Comparison of ENCODE assay signal across 8 cellular contexts in the genomic region with DNA sequence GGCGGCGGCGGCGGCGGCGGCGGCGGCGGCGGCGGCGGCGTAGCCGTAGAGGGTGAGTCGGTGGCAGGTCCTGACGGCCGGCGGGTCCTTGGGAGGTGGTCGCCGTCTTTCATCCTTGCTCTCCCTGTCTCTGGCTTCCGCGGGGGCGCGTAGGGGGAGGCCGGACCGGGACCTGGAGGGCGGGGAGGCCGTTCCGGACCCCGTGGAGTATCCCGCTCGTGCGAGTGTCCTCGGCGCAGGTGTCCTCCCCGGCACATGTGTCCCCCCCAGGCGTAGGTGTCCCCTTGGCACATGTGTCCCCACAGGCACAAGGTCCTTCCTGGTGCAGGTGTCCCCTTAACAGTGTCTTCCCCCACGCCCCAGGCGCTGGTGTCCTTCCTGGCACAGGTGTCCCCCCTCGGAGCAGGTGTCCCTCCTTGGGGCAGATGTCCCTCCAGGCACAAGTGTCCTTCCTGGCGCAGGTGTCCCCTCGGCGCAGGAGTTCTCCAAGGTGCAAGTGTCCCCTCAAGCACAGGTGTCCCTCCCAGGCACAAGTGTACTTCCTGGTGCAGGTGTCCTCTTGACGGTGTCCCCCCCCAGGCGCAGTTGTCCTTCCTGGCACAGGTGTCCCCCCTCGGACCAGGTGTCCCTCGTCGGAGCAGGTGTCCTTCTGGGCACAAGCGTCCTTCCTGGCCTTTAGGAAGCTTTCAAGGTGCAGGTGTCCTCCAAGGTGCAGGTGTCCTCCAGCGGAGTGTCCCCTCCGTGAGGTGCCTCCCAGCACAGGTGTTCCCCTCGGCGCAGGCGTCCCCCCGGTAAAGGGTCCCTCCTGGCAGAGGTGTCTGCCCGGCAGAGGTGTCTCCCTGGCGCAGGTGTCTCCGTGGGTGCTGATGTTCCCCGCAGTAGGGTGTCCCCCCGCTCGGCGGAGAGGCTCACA. TPM values are rescaled to one million over a fixed set of nuclear protein-coding genes. Genes with fewer than 3 reads are reported as not detected.
DNase-seq lines count a peak whose midpoint lies in the region; ATAC-seq and TF ChIP-seq lines count a peak whose summit lies in the region.

No MANE protein-coding gene starts in this region.

- no peaks in the 10 kb centered on the region for H3K27me3 ChIP-seq in MG63

- peak; percentile 17 for ATAC-seq in GM21723 (IDR thresholded peaks at IDR 0.05; ENCODE audit: unreplicated experiment)

- no peaks in the 10 kb centered on the region for H3K9me3 Mint-ChIP-seq in activated T-helper 1 cell treated with anti-CD3 and anti-CD28 coated beads, Interleukin-12 subunit alpha, Interleukin-12 subunit beta, Interleukin-2, Interleukin-4 antibody, amounts not matched to agents 30 ng/mL and 10 ng/mL and 1 ng/mL, durations not matched to agents 14 hours and 24 hours and 36 hours
- peaks cover 4% of the 10 kb centered on the region for H3K9me3 Mint-ChIP-seq in glutamatergic neuron (ENCODE audit: unreplicated experiment)

- no peak for TF ChIP-seq CTCF in glutamatergic neuron (IDR thresholded peaks at IDR 0.05; ENCODE audit: partially characterized antibody, unreplicated experiment)

- DNase-seq in D341Med (ENCODE audit: low spot score) (peak; percentile 67), MG63 (no peak), glutamatergic neuron (peak; percentile 13), posterior vena cava (ENCODE audit: low spot score) (peak; percentile 81), Ammon's horn (ENCODE audit: low spot score) (no peak), superior temporal gyrus (ENCODE audit: extremely low spot score) (no peak)
- DNase-seq in activated T-helper 1 cell treated with anti-CD3 and anti-CD28 coated beads, Interleukin-12 subunit alpha, Interleukin-12 subunit beta, Interleukin-2, Interleukin-4 antibody, amounts not matched to agents 30 ng/mL and 10 ng/mL and 1 ng/mL, durations not matched to agents 14 hours and 24 hours and 36 hours (ENCODE audit: low spot score): no peak

- peaks cover 3% of the 10 kb centered on the region for H3K27me3 Mint-ChIP-seq in activated T-helper 1 cell treated with anti-CD3 and anti-CD28 coated beads, Interleukin-12 subunit alpha, Interleukin-12 subunit beta, Interleukin-2, Interleukin-4 antibody, amounts not matched to agents 30 ng/mL and 10 ng/mL and 1 ng/mL, durations not matched to agents 14 hours and 24 hours and 36 hours (ENCODE audit: insufficient read depth)
- H3K27me3 Mint-ChIP-seq in glutamatergic neuron (ENCODE audit: unreplicated experiment): peaks cover 7% of the 10 kb centered on the region

- peaks cover 28% of the 10 kb centered on the region for H3K36me3 Mint-ChIP-seq in activated T-helper 1 cell treated with anti-CD3 and anti-CD28 coated beads, Interleukin-12 subunit alpha, Interleukin-12 subunit beta, Interleukin-2, Interleukin-4 antibody, amounts not matched to agents 30 ng/mL and 10 ng/mL and 1 ng/mL, durations not matched to agents 14 hours and 24 hours and 36 hours (ENCODE audit: low read depth)
- no peaks in the 10 kb centered on the region for H3K36me3 Mint-ChIP-seq in glutamatergic neuron (ENCODE audit: unreplicated experiment)

- H3K27ac Mint-ChIP-seq in activated T-helper 1 cell treated with anti-CD3 and anti-CD28 coated beads, Interleukin-12 subunit alpha, Interleukin-12 subunit beta, Interleukin-2, Interleukin-4 antibody, amounts not matched to agents 30 ng/mL and 10 ng/mL and 1 ng/mL, durations not matched to agents 14 hours and 24 hours and 36 hours: peak overlapping the region; percentile 65
- H3K27ac Mint-ChIP-seq in glutamatergic neuron (ENCODE audit: unreplicated experiment): no peak overlapping the region

- H3K4me3 Mint-ChIP-seq in activated T-helper 1 cell treated with anti-CD3 and anti-CD28 coated beads, Interleukin-12 subunit alpha, Interleukin-12 subunit beta, Interleukin-2, Interleukin-4 antibody, amounts not matched to agents 30 ng/mL and 10 ng/mL and 1 ng/mL, durations not matched to agents 14 hours and 24 hours and 36 hours: peak overlapping the region; percentile 97
- H3K4me3 Mint-ChIP-seq in glutamatergic neuron (ENCODE audit: unreplicated experiment): peak overlapping the region; percentile 89

- H3K9me3 ChIP-seq in MG63: no peaks in the 10 kb centered on the region

- H3K36me3 ChIP-seq in MG63: peaks cover 28% of the 10 kb centered on the region

- peaks cover 21% of the 10 kb centered on the region for H3K4me1 Mint-ChIP-seq in activated T-helper 1 cell treated with anti-CD3 and anti-CD28 coated beads, Interleukin-12 subunit alpha, Interleukin-12 subunit beta, Interleukin-2, Interleukin-4 antibody, amounts not matched to agents 30 ng/mL and 10 ng/mL and 1 ng/mL, durations not matched to agents 14 hours and 24 hours and 36 hours (ENCODE audit: low read depth)
- H3K4me1 Mint-ChIP-seq in glutamatergic neuron (ENCODE audit: low read depth, unreplicated experiment): peaks cover 7% of the 10 kb centered on the region

- peak overlapping the region; percentile 89 for H3K4me3 ChIP-seq in MG63

- intact Hi-C loops in activated T-helper 1 cell treated with anti-CD3 and anti-CD28 coated beads, Interleukin-12 subunit alpha, Interleukin-12 subunit beta, Interleukin-2, Interleukin-4 antibody, amounts not matched to agents 30 ng/mL and 10 ng/mL and 1 ng/mL, durations not matched to agents 14 hours and 24 hours and 36 hours (cut with micrococcal nuclease): loop anchor here (1.0 to 10.0 kb wide), 6 partner anchors 8 to 226 kb away; a partner anchor contains a TSS
- intact Hi-C loops in posterior vena cava (cut with DNase I): no loop called here

RNA-seq across cellular contexts. Expression of a gene that starts 0.5 kb away (rescaled TPM):
- total RNA-seq in MG63 (2014; rRNA removed; shearing (Covaris generic); ENCODE audit: low replicate concordance): 11.3 and 19.4 TPM in 2 replicates
- total RNA-seq in activated T-helper 1 cell treated with anti-CD3 and anti-CD28 coated beads, Interleukin-12 subunit alpha, Interleukin-12 subunit beta, Interleukin-2, Interleukin-4 antibody, amounts not matched to agents 30 ng/mL and 10 ng/mL and 1 ng/mL, durations not matched to agents 14 hours and 24 hours and 36 hours: 59.6 and 62.0 TPM in 2 replicates
- total RNA-seq in glutamatergic neuron (ENCODE audit: unreplicated experiment): 55.4 TPM
- 10 to 100 TPM; 52.6 to 54.2 TPM for total RNA-seq in posterior vena cava

Comparison
In these comparisons a context has a peak if more than half of its experiments do, and no peak if none do; other contexts are left out.
1. DNase-seq: peak in D341Med (single experiment), glutamatergic neuron (single experiment) and posterior vena cava (single experiment); none in MG63 (single experiment), activated T-helper 1 cell treated with anti-CD3 and anti-CD28 coated beads, Interleukin-12 subunit alpha, Interleukin-12 subunit beta, Interleukin-2, Interleukin-4 antibody, amounts not matched to agents 30 ng/mL and 10 ng/mL and 1 ng/mL, durations not matched to agents 14 hours and 24 hours and 36 hours (single experiment), Ammon's horn (single experiment) and superior temporal gyrus (single experiment).